1 cellular context compared by ENCODE assay signal in the genomic region with DNA sequence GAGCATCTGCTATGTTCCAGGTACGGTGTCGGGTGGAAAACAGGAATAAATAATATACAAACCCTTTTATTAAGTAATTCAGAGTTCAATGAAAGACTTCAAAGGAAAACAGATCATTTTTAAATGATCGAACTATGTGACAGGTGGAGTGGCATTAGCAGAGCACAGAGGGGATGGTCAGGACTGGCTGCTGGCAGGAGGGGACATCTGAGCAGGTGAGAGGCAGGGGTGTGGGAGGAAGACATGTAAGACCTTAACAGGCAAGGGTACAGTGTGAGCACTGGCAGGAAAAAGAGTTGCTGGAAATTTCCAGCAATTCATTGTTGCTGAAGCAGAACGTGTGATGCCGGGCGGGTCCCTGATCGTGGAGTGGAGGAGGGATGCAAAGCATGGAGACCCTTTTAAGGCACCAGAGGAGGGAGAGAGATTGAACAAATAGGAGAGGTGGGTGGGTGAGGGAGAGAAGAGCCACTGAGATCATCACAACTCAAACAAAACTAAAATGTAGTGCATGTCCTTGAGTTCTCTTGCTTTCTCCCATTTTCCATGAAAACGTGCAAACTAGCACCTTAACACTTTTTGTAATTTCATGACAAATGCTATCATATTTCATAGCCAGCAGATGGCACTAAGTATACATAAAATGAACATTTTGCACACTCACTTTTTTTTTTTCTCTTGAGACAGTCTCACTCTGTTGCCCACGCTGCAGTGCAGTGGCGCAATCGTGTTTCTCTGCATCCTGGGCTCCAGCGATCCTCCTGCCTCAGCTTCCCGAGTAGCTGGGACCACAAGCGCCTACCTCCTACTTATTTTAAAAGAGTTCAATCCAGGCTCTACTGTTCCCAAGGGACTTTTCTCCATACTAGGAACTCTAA.
TF ChIP-seq lines count a peak whose summit lies in the region.

No MANE protein-coding gene starts in this region.

TF ChIP-seq in HepG2, 621 proteins besides CTCF, POLR2A, EP300 and RAD21:
- TF ChIP-seq, protein P1, sequence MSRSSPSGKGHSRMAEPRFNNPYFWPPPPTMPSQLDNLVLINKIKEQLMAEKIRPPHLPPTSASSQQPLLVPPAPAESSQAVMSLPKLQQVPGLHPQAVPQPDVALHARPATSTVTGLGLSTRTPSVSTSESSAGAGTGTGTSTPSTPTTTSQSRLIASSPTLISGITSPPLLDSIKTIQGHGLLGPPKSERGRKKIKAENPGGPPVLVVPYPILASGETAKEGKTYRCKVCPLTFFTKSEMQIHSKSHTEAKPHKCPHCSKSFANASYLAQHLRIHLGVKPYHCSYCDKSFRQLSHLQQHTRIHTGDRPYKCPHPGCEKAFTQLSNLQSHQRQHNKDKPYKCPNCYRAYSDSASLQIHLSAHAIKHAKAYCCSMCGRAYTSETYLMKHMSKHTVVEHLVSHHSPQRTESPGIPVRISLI (CRISPR knock-in tag; IDR thresholded peaks at IDR 0.05; ENCODE audit: borderline replicate concordance) = peak; percentile 90
- TF ChIP-seq STAG1 (CRISPR knock-in tag; IDR thresholded peaks at IDR 0.05) = peak; percentile 59
- TF ChIP-seq, protein P2, sequence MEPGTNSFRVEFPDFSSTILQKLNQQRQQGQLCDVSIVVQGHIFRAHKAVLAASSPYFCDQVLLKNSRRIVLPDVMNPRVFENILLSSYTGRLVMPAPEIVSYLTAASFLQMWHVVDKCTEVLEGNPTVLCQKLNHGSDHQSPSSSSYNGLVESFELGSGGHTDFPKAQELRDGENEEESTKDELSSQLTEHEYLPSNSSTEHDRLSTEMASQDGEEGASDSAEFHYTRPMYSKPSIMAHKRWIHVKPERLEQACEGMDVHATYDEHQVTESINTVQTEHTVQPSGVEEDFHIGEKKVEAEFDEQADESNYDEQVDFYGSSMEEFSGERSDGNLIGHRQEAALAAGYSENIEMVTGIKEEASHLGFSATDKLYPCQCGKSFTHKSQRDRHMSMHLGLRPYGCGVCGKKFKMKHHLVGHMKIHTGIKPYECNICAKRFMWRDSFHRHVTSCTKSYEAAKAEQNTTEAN (CRISPR knock-in tag; conservative IDR thresholded peaks at IDR 0.05) = 0 out of 2 replicates have a peak, but pooled peaks have one; percentile 41
